ENCODE assay signal across 9 cellular contexts in genomic region chr14:55446127-55446736, GRCh38. TPM values are rescaled to one million over a fixed set of nuclear protein-coding genes. Genes with fewer than 3 reads are reported as not detected.
DNase-seq lines count a peak whose midpoint lies in the region; ATAC-seq and TF ChIP-seq lines count a peak whose summit lies in the region.
"Had no signal": no experiment of that assay in that cellular context is flagged by ENCODE, and none has a peak within 500 bp of the region (broad histone marks: within the 10 kb centered on the region; RNA-seq: fewer than 3 reads in every experiment).

No MANE protein-coding gene starts in this region.

- H3K27me3 ChIP-seq in KMS-11 (ENCODE audit: insufficient read depth, low read depth) (no peaks in the 10 kb centered on the region), ovary (no peaks in the 10 kb centered on the region)

- intact Hi-C loops in OCI-LY7 (cut with micrococcal nuclease; ENCODE audit: unreplicated experiment) (loop anchor here (5.0 kb wide), 1 partner anchor 1026 kb away; no protein-coding TSS in a partner anchor), ovary (cut with DNase I) (loop anchor here in 2 of 4 donors (10.0 kb wide), 1 partner anchor 1029 kb away; no protein-coding TSS in a partner anchor)

- H3K36me3 Mint-ChIP-seq in activated T-cell treated with anti-CD3 and anti-CD28 coated beads, Interleukin-2, amount 50 U/mL, for 4 hours (ENCODE audit: insufficient read depth), result no peaks in the 10 kb centered on the region

- POLR2A ChIA-PET in OCI-LY7 (lab: Charles Lee), result interaction anchor here (1.3 kb wide), 1 partner anchor 19 kb away, joined by 3 read pairs; no protein-coding TSS in a partner anchor

- H3K4me3 Mint-ChIP-seq in activated T-cell treated with anti-CD3 and anti-CD28 coated beads, Interleukin-2, amount 50 U/mL, for 4 hours, result no peak overlapping the region
- H3K4me3 Mint-ChIP-seq: dendritic cell treated with granulocyte-macrophage colony-stimulating factor and Interleukin-4, amounts not matched to agents 40 ng/mL and 50 ng/mL, for 4 days had no signal

- peak; percentile 66 for TF ChIP-seq CTCF in KMS-11 (conservative IDR thresholded peaks at IDR 0.05; ENCODE audit: low read depth, low read length)
- peak; percentile 91 for TF ChIP-seq CTCF in OCI-LY7 (conservative IDR thresholded peaks at IDR 0.05; ENCODE audit: low read length)
- peak; percentile 56 for TF ChIP-seq CTCF in foreskin fibroblast (IDR thresholded peaks at IDR 0.05; ENCODE audit: low read depth, low read length)
- TF ChIP-seq CTCF in ovary (IDR thresholded peaks at IDR 0.05), result peak in 2 of 3 donors; percentile 9 to 29

- no peak for TF ChIP-seq POLR2A in ovary (IDR thresholded peaks at IDR 0.05)

- no peak overlapping the region for H3K9ac ChIP-seq in KMS-11

- CTCF ChIA-PET in OCI-LY7 (lab: Charles Lee; ENCODE audit: unreplicated experiment), result interaction anchor here (0.5 to 1.4 kb wide), 2 partner anchors 21 to 512 kb away, joined by 3 to 4 read pairs; no protein-coding TSS in a partner anchor

- H3K9me2 ChIP-seq in OCI-LY7 (ENCODE audit: insufficient read depth, low read length), result no peaks in the 10 kb centered on the region

- H3K4me1 Mint-ChIP-seq in activated T-cell treated with anti-CD3 and anti-CD28 coated beads, Interleukin-2, amount 50 U/mL, for 4 hours (ENCODE audit: low read depth), result peaks cover 13% of the 10 kb centered on the region

- H4K20me1 ChIP-seq in KMS-11 (ENCODE audit: insufficient read depth), result no peaks in the 10 kb centered on the region
- H4K20me1 ChIP-seq in OCI-LY7 (ENCODE audit: insufficient read depth, low read length), result no peaks in the 10 kb centered on the region

- H3K27me3 Mint-ChIP-seq in activated T-cell treated with anti-CD3 and anti-CD28 coated beads, Interleukin-2, amount 50 U/mL, for 4 hours (ENCODE audit: low read depth), result no peaks in the 10 kb centered on the region

- H3K4me1 ChIP-seq in KMS-11 (ENCODE audit: low read depth, poor library complexity, severe bottlenecking) (no peaks in the 10 kb centered on the region), OCI-LY7 (ENCODE audit: insufficient read depth, low read length, poor library complexity, severe bottlenecking) (no peaks in the 10 kb centered on the region), ovary (ENCODE audit: insufficient read depth) (no peaks in the 10 kb centered on the region)

- H3K4me2 ChIP-seq in KMS-11, result no peak overlapping the region
- H3K4me2 ChIP-seq in OCI-LY7 (ENCODE audit: low read length), result no peak overlapping the region

- no peak overlapping the region for H3K4me3 ChIP-seq in KMS-11 (IDR thresholded peaks at IDR 0.05; ENCODE audit: insufficient read depth, low read depth, low read length)
- H3K4me3 ChIP-seq in OCI-LY7 (ENCODE audit: low read depth, low read length, poor library complexity, severe bottlenecking), result no peak overlapping the region
- no peak overlapping the region for H3K4me3 ChIP-seq in foreskin fibroblast (ENCODE audit: low read depth in 1 of 2, low read length in 2 of 2)
- no peak overlapping the region for H3K4me3 ChIP-seq in ovary

- 29 to 39% (median 33%) methylated on average over 5 of the region's 5 CpGs for WGBS in ovary, 3 donors

- H3K9me3 ChIP-seq in OCI-LY7 (ENCODE audit: low read length) (no peaks in the 10 kb centered on the region), ovary (no peaks in the 10 kb centered on the region)

- ATAC-seq in activated T-cell treated with anti-CD3 and anti-CD28 coated beads, Interleukin-2, amount 50 U/mL, for 4 hours, result peak in 1 of 2 donors; percentile 50
- ATAC-seq in GM19328 (IDR thresholded peaks at IDR 0.05; ENCODE audit: unreplicated experiment) (no peak), HG02840 (IDR thresholded peaks at IDR 0.05; ENCODE audit: low FRiP score, unreplicated experiment) (no peak)

- H3K79me2 ChIP-seq in KMS-11 (ENCODE audit: insufficient read depth, low read depth) (no peaks in the 10 kb centered on the region), OCI-LY7 (ENCODE audit: insufficient read depth, low read depth, low read length) (no peaks in the 10 kb centered on the region)

- no peaks in the 10 kb centered on the region for H3K9me3 Mint-ChIP-seq in activated T-cell treated with anti-CD3 and anti-CD28 coated beads, Interleukin-2, amount 50 U/mL, for 4 hours
- H3K9me3 Mint-ChIP-seq: dendritic cell treated with granulocyte-macrophage colony-stimulating factor and Interleukin-4, amounts not matched to agents 40 ng/mL and 50 ng/mL, for 4 days had no signal

- no peak for TF ChIP-seq EP300 in ovary (IDR thresholded peaks at IDR 0.05)

- no peak overlapping the region for H3K27ac ChIP-seq in KMS-11
- H3K27ac ChIP-seq in OCI-LY7 (ENCODE audit: low read depth, low read length, poor library complexity, severe bottlenecking), result no peak overlapping the region
- no peak overlapping the region for H3K27ac ChIP-seq in ovary

- H3K36me3 ChIP-seq in KMS-11 (ENCODE audit: insufficient read depth), result no peaks in the 10 kb centered on the region
- H3K36me3 ChIP-seq in OCI-LY7 (ENCODE audit: insufficient read depth, low read length), result no peaks in the 10 kb centered on the region
- H3K36me3 ChIP-seq in ovary, result no peaks in the 10 kb centered on the region

- H2AFZ ChIP-seq in KMS-11 (ENCODE audit: low read depth) (no peak overlapping the region), OCI-LY7 (ENCODE audit: low read length) (no peak overlapping the region)

- BruUV-seq in OCI-LY7 (replicated peaks; lab: Mats Ljungman, UMichigan), result no TSS peak

- peak; percentile 81 for DNase-seq in EL
- peak; percentile 71 for DNase-seq in OCI-LY7 (ENCODE audit: low spot score)
- peak; percentile 38 for DNase-seq in activated T-cell treated with anti-CD3 and anti-CD28 coated beads, Interleukin-2, amount 50 U/mL, for 4 hours
- DNase-seq in foreskin fibroblast, result peak; percentile 65 to 89
- DNase-seq in ovary, result peak in 3 of 5 donors; percentile 40 to 65 (median 41)

RNA-seq across cellular contexts. Expression of gene TBPL2, which starts 5.8 kb away (rescaled TPM):
- not detected in 2 replicates for total RNA-seq in OCI-LY7 (2014; rRNA removed; shearing (Covaris generic))
- total RNA-seq in OCI-LY7 (2022) (not detected in 2 replicates), ovary (not detected)
- total RNA-seq in activated T-cell treated with anti-CD3 and anti-CD28 coated beads, Interleukin-2, amount 50 U/mL, for 4 hours, result not detected
- under 1 TPM in 1 of 2 donors, not detected in 1; 0.05 TPM for polyA plus RNA-seq in ovary

RNA-seq across cellular contexts. Expression of gene ATG14, which starts 34.6 kb away (rescaled TPM):
- total RNA-seq in OCI-LY7 (2014; rRNA removed; shearing (Covaris generic)), result 4.1 and 4.5 TPM in 2 replicates
- total RNA-seq in OCI-LY7 (2022) (4.7 and 5.1 TPM in 2 replicates), ovary (10 to 100 TPM in 6 of 7 donors, 1 to 10 TPM in 1; 9.5 to 15.6 (median 12.1) TPM)
- 1 to 10 TPM; 6.6 to 8.4 (median 6.7) TPM for total RNA-seq in activated T-cell treated with anti-CD3 and anti-CD28 coated beads, Interleukin-2, amount 50 U/mL, for 4 hours
- 10 to 100 TPM; 10.4 to 22.5 TPM for polyA plus RNA-seq in ovary

Comparison
In these comparisons a context has a peak if more than half of its experiments do, and no peak if none do; other contexts are left out.
1. CTCF ChIP-seq: peak in every context shown above with its lines; median percentile 91 in OCI-LY7; 66 in KMS-11; 56 in foreskin fibroblast; 19 in ovary.